8 cellular contexts compared by ENCODE assay signal in the genomic region with DNA sequence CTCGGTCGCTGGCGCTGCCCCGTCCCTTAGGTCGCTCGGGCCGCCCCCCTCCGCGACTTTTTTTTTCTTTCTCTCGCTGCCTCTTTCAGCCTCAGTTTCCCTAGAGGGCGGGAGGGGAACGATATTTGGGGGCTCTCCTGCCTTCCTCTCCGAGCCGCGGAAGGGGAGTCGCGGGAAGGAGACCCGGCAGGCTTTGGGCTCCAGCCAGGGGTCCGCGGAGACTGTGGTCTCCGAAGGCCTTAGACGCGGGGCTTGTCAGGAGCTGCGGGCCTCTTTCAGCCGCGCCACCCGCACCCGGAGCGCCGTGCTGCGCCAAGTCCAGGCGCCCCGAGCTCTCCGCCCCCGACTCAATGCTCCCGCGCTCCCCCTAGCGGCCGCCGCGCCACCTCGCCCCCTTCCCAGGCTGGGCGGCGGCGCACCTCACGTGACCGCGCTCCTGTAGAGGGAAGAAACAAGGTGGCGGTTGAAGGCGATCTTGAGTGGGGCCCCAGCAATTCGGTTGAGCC. TPM values are rescaled to one million over a fixed set of nuclear protein-coding genes. Genes with fewer than 3 reads are reported as not detected.
DNase-seq lines count a peak whose midpoint lies in the region; ATAC-seq and TF ChIP-seq lines count a peak whose summit lies in the region.

A gene (plus strand): TSS at position 427 of the 506 bp plus-strand sequence. CDS start 14,010 bp downstream, outside the sequence.

- H3K9me3 Mint-ChIP-seq in natural killer cell treated with Interleukin-12 subunit alpha and Interleukin-12 subunit beta and Interleukin-15 and Interleukin-18, amount 100 ng/mL, for 72 hours: no peaks in the 10 kb centered on the region

- peaks cover 24 to 32% of the 10 kb centered on the region in 2 donors for H3K4me1 Mint-ChIP-seq in natural killer cell treated with Interleukin-12 subunit alpha and Interleukin-12 subunit beta and Interleukin-15 and Interleukin-18, amount 100 ng/mL, for 72 hours (ENCODE audit: low read depth in 2 of 2)

- DNase-seq in DMS 273 treated with DMSO at 0.1 percent for 48 hours (lab: John Stamatoyannopoulos, UW) (peak; percentile 52), RPMI8226 (peak; percentile 87), fibroblast of peridontal ligament (ENCODE audit: extremely low read depth) (peak; percentile 63)
- DNase-seq in activated T-helper 1 cell treated with anti-CD3 and anti-CD28 coated beads, Interleukin-2, amount 50 U/mL, for 16 hours (ENCODE audit: low read depth in 1 of 2, low spot score in 1 of 2): peak; percentile 83 to 84
- DNase-seq in natural killer cell treated with Interleukin-12 subunit alpha and Interleukin-12 subunit beta and Interleukin-15 and Interleukin-18, amount 100 ng/mL, for 72 hours (ENCODE audit: low spot score): peak; percentile 90
- peak; percentile 87 for DNase-seq in stimulated activated naive CD4-positive, alpha-beta T cell treated with Interleukin-2 at 50 U/mL for 16 hours (lab: John Stamatoyannopoulos, UW)

- peaks cover 16% of the 10 kb centered on the region for H3K4me1 ChIP-seq in KMS-11 (ENCODE audit: low read depth, poor library complexity, severe bottlenecking)

- no peaks in the 10 kb centered on the region for H3K36me3 ChIP-seq in KMS-11 (ENCODE audit: insufficient read depth)

- peak; percentile 73 for ATAC-seq in GM21576 (IDR thresholded peaks at IDR 0.05; ENCODE audit: unreplicated experiment)
- ATAC-seq in natural killer cell treated with Interleukin-12 subunit alpha and Interleukin-12 subunit beta and Interleukin-15 and Interleukin-18, amount 100 ng/mL, for 72 hours: peak; percentile 95 to 97

- no peaks in the 10 kb centered on the region for H3K27me3 Mint-ChIP-seq in natural killer cell treated with Interleukin-12 subunit alpha and Interleukin-12 subunit beta and Interleukin-15 and Interleukin-18, amount 100 ng/mL, for 72 hours

- no peak within 1 kb of the TSS for H3K27ac ChIP-seq in KMS-11

- H3K79me2 ChIP-seq in KMS-11 (ENCODE audit: insufficient read depth, low read depth): 0 out of 2 replicates have a peak, but pooled peaks cover 5% of the 10 kb centered on the region

- peak within 1 kb of the TSS; percentile 84 to 86 for H3K27ac Mint-ChIP-seq in natural killer cell treated with Interleukin-12 subunit alpha and Interleukin-12 subunit beta and Interleukin-15 and Interleukin-18, amount 100 ng/mL, for 72 hours

- H3K9ac ChIP-seq in KMS-11: peak within 1 kb of the TSS; percentile 56

- H3K4me2 ChIP-seq in KMS-11: peak within 1 kb of the TSS; percentile 84

- H3K36me3 Mint-ChIP-seq in natural killer cell treated with Interleukin-12 subunit alpha and Interleukin-12 subunit beta and Interleukin-15 and Interleukin-18, amount 100 ng/mL, for 72 hours: no peaks in the 10 kb centered on the region

- peak within 1 kb of the TSS; percentile 97 for H3K4me3 Mint-ChIP-seq in natural killer cell treated with Interleukin-12 subunit alpha and Interleukin-12 subunit beta and Interleukin-15 and Interleukin-18, amount 100 ng/mL, for 72 hours

- no peaks in the 10 kb centered on the region for H3K27me3 ChIP-seq in KMS-11 (ENCODE audit: insufficient read depth, low read depth)

- H4K20me1 ChIP-seq in KMS-11 (ENCODE audit: insufficient read depth): no peaks in the 10 kb centered on the region

- TF ChIP-seq CTCF in KMS-11 (conservative IDR thresholded peaks at IDR 0.05; ENCODE audit: low read depth, low read length): peak; percentile 81

- peak within 1 kb of the TSS; percentile 94 for H2AFZ ChIP-seq in KMS-11 (ENCODE audit: low read depth)

- H3K4me3 ChIP-seq in KMS-11 (IDR thresholded peaks at IDR 0.05; ENCODE audit: insufficient read depth, low read depth, low read length): no peak within 1 kb of the TSS

RNA-seq across cellular contexts. Expression of the gene that starts here (rescaled TPM):
- total RNA-seq in natural killer cell treated with Interleukin-12 subunit alpha and Interleukin-12 subunit beta and Interleukin-15 and Interleukin-18, amount 100 ng/mL, for 72 hours: 10 to 100 TPM in 1 of 2 donors, 1 to 10 TPM in 1; 9.4 to 18.6 TPM
